ENCODE assay signal across 29 cellular contexts in genomic region chr7:87458148-87458547, GRCh38. TPM values are rescaled to one million over a fixed set of nuclear protein-coding genes. Genes with fewer than 3 reads are reported as not detected.
"Had no signal": no experiment of that assay in that cellular context is flagged by ENCODE, and none has a peak within 500 bp of the region (broad histone marks: within the 10 kb centered on the region; RNA-seq: fewer than 3 reads in every experiment).

No MANE protein-coding gene starts in this region.

- H3K27ac Mint-ChIP-seq: effector memory CD8-positive, alpha-beta T cell; immature natural killer cell; memory B cell; mesothelial cell of epicardium; natural killer cell treated with Interleukin-12 subunit alpha and Interleukin-12 subunit beta and Interleukin-15 and Interleukin-18, amount 100 ng/mL, for 72 hours; stimulated activated effector memory CD8-positive, alpha-beta T cell treated with anti-CD3 and anti-CD28 coated beads, Interleukin-12 subunit alpha, Interleukin-12 subunit beta, amount 100 ng/mL, for 72 hours had no signal

- H3K9me3 ChIP-seq: esophagus squamous epithelium, lower lobe of right lung, mucosa of descending colon, ovary, prostate gland, right atrium auricular region, sigmoid colon, stomach, thyroid gland, vagina had no signal

- DNase-seq: dermis blood vessel endothelial cell; effector memory CD8-positive, alpha-beta T cell; erythroblast; esophagus squamous epithelium; hypothalamus; immature natural killer cell; islet precursor cell; kidney glomerular epithelial cell; left ventricle myocardium superior; lower lobe of right lung; mucosa of descending colon; naive B cell; occipital lobe; ovary; sigmoid colon; stimulated activated CD4-positive, alpha-beta T cell treated with anti-CD3 and anti-CD28 coated beads, Interleukin-2, amount 100 ng/mL, for 24 hours; stimulated activated CD4-positive, alpha-beta T cell treated with anti-CD3 and anti-CD28 coated beads, Interleukin-4, amount 100 ng/mL, for 24 hours; stimulated activated naive CD4-positive, alpha-beta T cell treated with Interleukin-2 at 50 U/mL for 16 hours; stomach; thyroid gland; trophoblast cell had no signal

- H3K27me3 ChIP-seq: esophagus squamous epithelium, ovary, right atrium auricular region, sigmoid colon, stomach, thyroid gland, vagina had no signal

- H3K27me3 Mint-ChIP-seq: memory B cell, naive B cell had no signal

- H3K4me3 Mint-ChIP-seq: effector memory CD8-positive, alpha-beta T cell; immature natural killer cell; memory B cell; mesothelial cell of epicardium; naive B cell; natural killer cell treated with Interleukin-12 subunit alpha and Interleukin-12 subunit beta and Interleukin-15 and Interleukin-18, amount 100 ng/mL, for 72 hours; stimulated activated effector memory CD8-positive, alpha-beta T cell treated with anti-CD3 and anti-CD28 coated beads, Interleukin-12 subunit alpha, Interleukin-12 subunit beta, amount 100 ng/mL, for 72 hours had no signal

- ATAC-seq: effector memory CD8-positive, alpha-beta T cell; left ventricle myocardium superior; lower lobe of right lung; mucosa of descending colon; natural killer cell treated with Interleukin-12 subunit alpha and Interleukin-12 subunit beta and Interleukin-15 and Interleukin-18, amount 100 ng/mL, for 72 hours; stimulated activated effector memory CD8-positive, alpha-beta T cell treated with anti-CD3 and anti-CD28 coated beads, Interleukin-12 subunit alpha, Interleukin-12 subunit beta, amount 100 ng/mL, for 72 hours had no signal

- H3K36me3 ChIP-seq: esophagus squamous epithelium, lower lobe of right lung, ovary, prostate gland, right atrium auricular region, sigmoid colon, stomach, thyroid gland, vagina had no signal

- H3K4me1 ChIP-seq: esophagus squamous epithelium, lower lobe of right lung, prostate gland, right atrium auricular region, sigmoid colon, stomach, thyroid gland, vagina had no signal

- H3K36me3 Mint-ChIP-seq: immature natural killer cell; mesothelial cell of epicardium; natural killer cell treated with Interleukin-12 subunit alpha and Interleukin-12 subunit beta and Interleukin-15 and Interleukin-18, amount 100 ng/mL, for 72 hours; stimulated activated effector memory CD8-positive, alpha-beta T cell treated with anti-CD3 and anti-CD28 coated beads, Interleukin-12 subunit alpha, Interleukin-12 subunit beta, amount 100 ng/mL, for 72 hours had no signal

- H3K27ac ChIP-seq: coronary artery, esophagus squamous epithelium, lower lobe of right lung, ovary, prostate gland, right atrium auricular region, sigmoid colon, stomach, thyroid gland, vagina had no signal

- H3K9me3 Mint-ChIP-seq: effector memory CD8-positive, alpha-beta T cell; memory B cell; mesothelial cell of epicardium; naive B cell; natural killer cell treated with Interleukin-12 subunit alpha and Interleukin-12 subunit beta and Interleukin-15 and Interleukin-18, amount 100 ng/mL, for 72 hours; stimulated activated effector memory CD8-positive, alpha-beta T cell treated with anti-CD3 and anti-CD28 coated beads, Interleukin-12 subunit alpha, Interleukin-12 subunit beta, amount 100 ng/mL, for 72 hours had no signal

- H3K4me1 Mint-ChIP-seq: immature natural killer cell; memory B cell; mesothelial cell of epicardium; stimulated activated effector memory CD8-positive, alpha-beta T cell treated with anti-CD3 and anti-CD28 coated beads, Interleukin-12 subunit alpha, Interleukin-12 subunit beta, amount 100 ng/mL, for 72 hours had no signal

- H3K4me3 ChIP-seq: coronary artery, esophagus squamous epithelium, lower lobe of right lung, mucosa of descending colon, ovary, prostate gland, right atrium auricular region, sigmoid colon, stomach, thyroid gland, vagina had no signal

RNA-seq across cellular contexts. Expression of gene ABCB4, which starts 17.3 kb away (rescaled TPM):
- total RNA-seq: lower lobe of right lung had no signal
